In the genomic region with DNA sequence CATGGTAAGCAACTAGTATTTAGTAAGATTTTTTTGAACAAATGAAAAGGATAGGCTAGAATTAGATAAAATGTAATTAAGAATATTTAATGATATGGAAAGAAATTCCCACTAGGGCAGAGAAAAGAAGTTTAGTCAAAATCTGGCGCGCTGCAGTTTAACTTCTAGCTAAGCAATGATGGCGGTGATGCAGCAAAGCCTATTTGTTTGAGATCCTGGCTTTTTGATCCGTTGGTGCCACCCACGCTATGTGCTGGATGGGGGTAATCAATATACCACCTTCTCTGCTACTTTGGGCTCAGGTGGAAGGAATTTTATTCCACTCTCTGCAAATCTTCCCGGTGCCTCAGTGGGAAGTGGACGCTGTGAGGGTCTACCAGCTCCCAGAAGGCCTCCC, we compare ENCODE assay signal across 8 cellular contexts. TPM values are rescaled to one million over a fixed set of nuclear protein-coding genes. Genes with fewer than 3 reads are reported as not detected.
DNase-seq lines count a peak whose midpoint lies in the region; ATAC-seq and TF ChIP-seq lines count a peak whose summit lies in the region.

No MANE protein-coding gene starts in this region.

- no peak for TF ChIP-seq EP300 in sigmoid colon (IDR thresholded peaks at IDR 0.05)

- no peak for TF ChIP-seq POLR2A in Peyer's patch (IDR thresholded peaks at IDR 0.05)
- no peak for TF ChIP-seq POLR2A in sigmoid colon (IDR thresholded peaks at IDR 0.05)

- H3K27me3 ChIP-seq in Peyer's patch = no peaks in the 10 kb centered on the region
- no peaks in the 10 kb centered on the region for H3K27me3 ChIP-seq in sigmoid colon

- intact Hi-C loops in sigmoid colon (cut with DNase I) = no loop called here

- DNase-seq in ELR (ENCODE audit: low read depth) (peak; percentile 7), Peyer's patch (no peak), fibroblast of mammary gland (ENCODE audit: low read depth) (no peak), sigmoid colon (no peak), SW 1271 (lab: John Stamatoyannopoulos, UW) (no peak), ecto neural progenitor cell (ENCODE audit: low spot score) (no peak)

- no peak for TF ChIP-seq CTCF in Peyer's patch (IDR thresholded peaks at IDR 0.05)
- TF ChIP-seq CTCF in fibroblast of mammary gland (conservative IDR thresholded peaks at IDR 0.05; ENCODE audit: control insufficient read depth, insufficient read depth, low read depth, low read length) = no peak
- no peak for TF ChIP-seq CTCF in sigmoid colon (IDR thresholded peaks at IDR 0.05)

- ATAC-seq in HG02970 (IDR thresholded peaks at IDR 0.05; ENCODE audit: low FRiP score, unreplicated experiment) (no peak), GM18502 (IDR thresholded peaks at IDR 0.05; ENCODE audit: poor library complexity, unreplicated experiment) (no peak)

- peak overlapping the region in 3 of 4 donors; percentile 12 to 60 (median 44) for H3K27ac ChIP-seq in Peyer's patch
- H3K27ac ChIP-seq in sigmoid colon = peak overlapping the region; percentile 53 to 71 (median 68)

- no peaks in the 10 kb centered on the region for H3K9me3 ChIP-seq in Peyer's patch
- H3K9me3 ChIP-seq in sigmoid colon = no peaks in the 10 kb centered on the region

- WGBS in sigmoid colon, 2 donors = 45 to 56% methylated on average over 7 of the region's 7 CpGs

- H3K36me3 ChIP-seq in Peyer's patch (no peaks in the 10 kb centered on the region), sigmoid colon (no peaks in the 10 kb centered on the region)

- peaks cover 0 to 7% (median 2%) of the 10 kb centered on the region in 4 donors for H3K4me1 ChIP-seq in Peyer's patch
- H3K4me1 ChIP-seq in sigmoid colon = peaks cover 0 to 15% (median 7%) of the 10 kb centered on the region in 4 donors

- H3K4me3 ChIP-seq in Peyer's patch (peak overlapping the region; percentile 45 to 76 (median 64)), fibroblast of mammary gland (ENCODE audit: control insufficient read depth, low read depth, low read length) (peak overlapping the region; percentile 79), sigmoid colon (peak overlapping the region; percentile 57 to 75 (median 65))

RNA-seq across cellular contexts. Expression of a gene that starts 0.4 kb away (rescaled TPM):
- total RNA-seq in Peyer's patch (10 to 100 TPM in 1 of 4 donors, 1 to 10 TPM in 2, under 1 TPM in 1; 0.35 to 11.9 (median 1.8) TPM), sigmoid colon (10 to 100 TPM in 3 of 4 donors, 1 to 10 TPM in 1; 8.0 to 12.3 (median 10.5) TPM)
- 1 to 10 TPM in 1 of 3 donors, under 1 TPM in 2; under 0.01 to 1.3 (median 0.60) TPM for polyA plus RNA-seq in sigmoid colon
